Comparison of ENCODE assay signal across 1 cellular context in the genomic region with DNA sequence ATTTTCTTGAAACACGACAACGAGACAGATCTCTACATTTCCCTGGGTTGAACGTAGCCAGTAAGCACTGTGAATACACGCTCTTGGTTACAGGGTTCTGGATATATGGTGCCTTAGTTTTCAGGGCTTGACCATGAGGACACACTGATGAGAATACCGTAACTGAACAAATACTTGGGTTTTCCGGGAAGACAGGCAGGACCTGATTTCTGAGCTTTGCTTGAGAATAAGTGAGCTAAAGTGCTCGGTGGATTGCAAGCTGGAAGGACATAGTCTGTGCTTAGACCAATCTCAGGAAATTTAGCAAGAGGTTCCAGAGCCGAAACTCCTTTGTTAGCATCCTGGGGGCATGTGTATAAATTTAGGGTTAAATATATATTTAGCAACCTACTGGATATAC.
TF ChIP-seq lines count a peak whose summit lies in the region.

No MANE protein-coding gene starts in this region.

TF ChIP-seq in GM23338, 12 proteins besides CTCF, POLR2A, EP300 and RAD21 (continued from another document):
- TF ChIP-seq, protein P1, sequence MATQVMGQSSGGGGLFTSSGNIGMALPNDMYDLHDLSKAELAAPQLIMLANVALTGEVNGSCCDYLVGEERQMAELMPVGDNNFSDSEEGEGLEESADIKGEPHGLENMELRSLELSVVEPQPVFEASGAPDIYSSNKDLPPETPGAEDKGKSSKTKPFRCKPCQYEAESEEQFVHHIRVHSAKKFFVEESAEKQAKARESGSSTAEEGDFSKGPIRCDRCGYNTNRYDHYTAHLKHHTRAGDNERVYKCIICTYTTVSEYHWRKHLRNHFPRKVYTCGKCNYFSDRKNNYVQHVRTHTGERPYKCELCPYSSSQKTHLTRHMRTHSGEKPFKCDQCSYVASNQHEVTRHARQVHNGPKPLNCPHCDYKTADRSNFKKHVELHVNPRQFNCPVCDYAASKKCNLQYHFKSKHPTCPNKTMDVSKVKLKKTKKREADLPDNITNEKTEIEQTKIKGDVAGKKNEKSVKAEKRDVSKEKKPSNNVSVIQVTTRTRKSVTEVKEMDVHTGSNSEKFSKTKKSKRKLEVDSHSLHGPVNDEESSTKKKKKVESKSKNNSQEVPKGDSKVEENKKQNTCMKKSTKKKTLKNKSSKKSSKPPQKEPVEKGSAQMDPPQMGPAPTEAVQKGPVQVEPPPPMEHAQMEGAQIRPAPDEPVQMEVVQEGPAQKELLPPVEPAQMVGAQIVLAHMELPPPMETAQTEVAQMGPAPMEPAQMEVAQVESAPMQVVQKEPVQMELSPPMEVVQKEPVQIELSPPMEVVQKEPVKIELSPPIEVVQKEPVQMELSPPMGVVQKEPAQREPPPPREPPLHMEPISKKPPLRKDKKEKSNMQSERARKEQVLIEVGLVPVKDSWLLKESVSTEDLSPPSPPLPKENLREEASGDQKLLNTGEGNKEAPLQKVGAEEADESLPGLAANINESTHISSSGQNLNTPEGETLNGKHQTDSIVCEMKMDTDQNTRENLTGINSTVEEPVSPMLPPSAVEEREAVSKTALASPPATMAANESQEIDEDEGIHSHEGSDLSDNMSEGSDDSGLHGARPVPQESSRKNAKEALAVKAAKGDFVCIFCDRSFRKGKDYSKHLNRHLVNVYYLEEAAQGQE (IDR thresholded peaks at IDR 0.05; ENCODE audit: unreplicated experiment) = no peak
